Comparison of ENCODE assay signal across 24 cellular contexts in genomic region chr12:9043766-9044165, GRCh38.
"Had no signal": no experiment of that assay in that cellular context is flagged by ENCODE, and none has a peak within 500 bp of the region (broad histone marks: within the 10 kb centered on the region; RNA-seq: fewer than 3 reads in every experiment).

No MANE protein-coding gene starts in this region.

- DNase-seq: activated CD4-positive, alpha-beta memory T cell treated with anti-CD3 and anti-CD28 coated beads, Interleukin-2, amount 10 ng/mL, durations not matched to agents 7 days and 5 days; activated CD4-positive, alpha-beta T cell treated with anti-CD3 and anti-CD28 coated beads for 1 hour; activated CD4-positive, alpha-beta T cell treated with anti-CD3 and anti-CD28 coated beads, Interleukin-2, amount 10 ng/mL, durations not matched to agents 7 days and 5 days; activated CD8-positive, alpha-beta memory T cell treated with anti-CD3 and anti-CD28 coated beads, Interleukin-2, amount 50 U/mL, for 48 hours; activated gamma-delta T cell; activated T-cell treated with anti-CD3 and anti-CD28 coated beads, Interleukin-2, amount 50 U/mL, for 24 hours; anterior cingulate cortex; cortex of kidney; foreskin fibroblast; heart right ventricle; naive thymus-derived CD4-positive, alpha-beta T cell; pancreas; psoas muscle; sigmoid colon; small intestine; stimulated activated CD4-positive, alpha-beta T cell treated with anti-CD3 and anti-CD28 coated beads, Interleukin-4, amount 100 ng/mL, for 24 hours; substantia nigra; T-helper 2 cell; uterus had no signal

- H3K27me3 Mint-ChIP-seq: activated CD4-positive, alpha-beta memory T cell treated with anti-CD3 and anti-CD28 coated beads, Interleukin-2, amount 10 ng/mL, durations not matched to agents 7 days and 5 days; activated CD4-positive, alpha-beta T cell treated with anti-CD3 and anti-CD28 coated beads, Interleukin-2, amount 10 ng/mL, durations not matched to agents 7 days and 5 days; activated T-cell treated with anti-CD3 and anti-CD28 coated beads, Interleukin-2, amount 50 U/mL, for 24 hours; stimulated activated naive CD8-positive, alpha-beta T cell treated with anti-CD3 and anti-CD28 coated beads, Interleukin-15, Interleukin-2, amounts not matched to agents 100 ng/mL and 50 ng/mL, for 24 hours had no signal

- H3K9me3 Mint-ChIP-seq: activated CD4-positive, alpha-beta memory T cell treated with anti-CD3 and anti-CD28 coated beads, Interleukin-2, amount 10 ng/mL, durations not matched to agents 7 days and 5 days; activated CD4-positive, alpha-beta T cell treated with anti-CD3 and anti-CD28 coated beads, Interleukin-2, amount 10 ng/mL, durations not matched to agents 7 days and 5 days; activated T-cell treated with anti-CD3 and anti-CD28 coated beads, Interleukin-2, amount 50 U/mL, for 24 hours; stimulated activated effector memory CD8-positive, alpha-beta T cell treated with anti-CD3 and anti-CD28 coated beads, Interleukin-12 subunit alpha, Interleukin-12 subunit beta, amount 100 ng/mL, for 72 hours; stimulated activated naive CD8-positive, alpha-beta T cell treated with anti-CD3 and anti-CD28 coated beads, Interleukin-15, Interleukin-2, amounts not matched to agents 100 ng/mL and 50 ng/mL, for 24 hours; type B pancreatic cell had no signal

- H3K4me1 Mint-ChIP-seq: mesothelial cell of epicardium had no signal

- H3K4me3 Mint-ChIP-seq: activated CD4-positive, alpha-beta memory T cell treated with anti-CD3 and anti-CD28 coated beads, Interleukin-2, amount 10 ng/mL, durations not matched to agents 7 days and 5 days; activated CD4-positive, alpha-beta T cell treated with anti-CD3 and anti-CD28 coated beads, Interleukin-2, amount 10 ng/mL, durations not matched to agents 7 days and 5 days; activated T-cell treated with anti-CD3 and anti-CD28 coated beads, Interleukin-2, amount 50 U/mL, for 24 hours; mesothelial cell of epicardium; naive thymus-derived CD4-positive, alpha-beta T cell; stimulated activated effector memory CD8-positive, alpha-beta T cell treated with anti-CD3 and anti-CD28 coated beads, Interleukin-12 subunit alpha, Interleukin-12 subunit beta, amount 100 ng/mL, for 72 hours; stimulated activated naive CD8-positive, alpha-beta T cell treated with anti-CD3 and anti-CD28 coated beads, Interleukin-15, Interleukin-2, amounts not matched to agents 100 ng/mL and 50 ng/mL, for 24 hours; type B pancreatic cell had no signal

- H3K27ac Mint-ChIP-seq: activated CD4-positive, alpha-beta memory T cell treated with anti-CD3 and anti-CD28 coated beads, Interleukin-2, amount 10 ng/mL, durations not matched to agents 7 days and 5 days; activated CD4-positive, alpha-beta T cell treated with anti-CD3 and anti-CD28 coated beads, Interleukin-2, amount 10 ng/mL, durations not matched to agents 7 days and 5 days; activated naive CD4-positive, alpha-beta T cell treated with anti-CD3 and anti-CD28 coated beads, Interleukin-2, amount 50 U/mL, for 72 hours; activated T-cell treated with anti-CD3 and anti-CD28 coated beads, Interleukin-2, amount 50 U/mL, for 24 hours; mesothelial cell of epicardium; stimulated activated effector memory CD8-positive, alpha-beta T cell treated with anti-CD3 and anti-CD28 coated beads, Interleukin-12 subunit alpha, Interleukin-12 subunit beta, amount 100 ng/mL, for 72 hours; stimulated activated naive CD8-positive, alpha-beta T cell treated with anti-CD3 and anti-CD28 coated beads, Interleukin-15, Interleukin-2, amounts not matched to agents 100 ng/mL and 50 ng/mL, for 24 hours; type B pancreatic cell had no signal

- H3K36me3 Mint-ChIP-seq: mesothelial cell of epicardium; stimulated activated effector memory CD8-positive, alpha-beta T cell treated with anti-CD3 and anti-CD28 coated beads, Interleukin-12 subunit alpha, Interleukin-12 subunit beta, amount 100 ng/mL, for 72 hours had no signal
